Comparison of ENCODE assay signal across 10 cellular contexts in the genomic region with DNA sequence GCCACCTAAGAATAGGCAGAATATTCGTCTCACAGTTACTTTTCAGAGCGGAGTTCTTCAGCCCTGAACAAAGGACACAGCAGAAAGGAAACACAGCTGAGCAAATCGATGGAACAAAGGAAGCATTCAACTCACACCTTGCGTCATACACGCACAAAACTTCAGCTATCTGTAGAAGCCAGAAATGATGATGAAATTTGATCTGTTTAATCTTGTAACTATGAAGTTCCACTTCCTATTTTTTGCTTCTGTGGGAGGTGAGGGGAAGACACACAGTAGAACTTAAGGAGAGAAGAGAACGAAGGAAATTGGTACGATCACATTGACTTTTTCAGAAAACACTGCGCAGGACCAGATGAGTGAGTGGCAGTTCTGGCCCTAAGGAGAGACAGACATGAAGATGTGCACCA. TPM values are rescaled to one million over a fixed set of nuclear protein-coding genes. Genes with fewer than 3 reads are reported as not detected.
DNase-seq lines count a peak whose midpoint lies in the region; ATAC-seq lines count a peak whose summit lies in the region.
"Had no signal": no experiment of that assay in that cellular context is flagged by ENCODE, and none has a peak within 500 bp of the region (broad histone marks: within the 10 kb centered on the region; RNA-seq: fewer than 3 reads in every experiment).

No MANE protein-coding gene starts in this region.

- DNase-seq in DMS53 (lab: John Stamatoyannopoulos, UW) (peak; percentile 29), DMS53 treated with DMSO at 0.1 percent for 48 hours (lab: John Stamatoyannopoulos, UW; ENCODE audit: unreplicated experiment) (no peak), SIG-M5 (lab: John Stamatoyannopoulos, UW) (peak; percentile 59), foreskin melanocyte (peak; percentile 64), T1000 (lab: John Stamatoyannopoulos, UW) (no peak), NCI-H1694 (lab: John Stamatoyannopoulos, UW) (no peak)
- DNase-seq: stimulated activated CD4-positive, alpha-beta T cell treated with anti-CD3 and anti-CD28 coated beads, Interleukin-12 subunit alpha, Interleukin-12 subunit beta, amount 100 ng/mL, for 4 hours had no signal

- ATAC-seq in GM18858 (IDR thresholded peaks at IDR 0.05; ENCODE audit: unreplicated experiment): no peak

- peak overlapping the region; percentile 76 for H3K27ac ChIP-seq in temporal lobe (ENCODE audit: low read depth, low read length)
- H3K27ac ChIP-seq: 22Rv1 had no signal

RNA-seq across cellular contexts. Expression of gene FAM171A1, which starts 26.2 kb away (rescaled TPM):
- total RNA-seq in temporal lobe: 30.7 TPM

Comparison
In these comparisons a context has a peak if more than half of its experiments do, and no peak if none do; other contexts are left out.
1. DNase-seq: peak in DMS53 (single experiment), SIG-M5 (single experiment) and foreskin melanocyte (single experiment); none in DMS53 treated with DMSO at 0.1 percent for 48 hours (single experiment), T1000 (single experiment) and NCI-H1694 (single experiment).